In the genomic region with DNA sequence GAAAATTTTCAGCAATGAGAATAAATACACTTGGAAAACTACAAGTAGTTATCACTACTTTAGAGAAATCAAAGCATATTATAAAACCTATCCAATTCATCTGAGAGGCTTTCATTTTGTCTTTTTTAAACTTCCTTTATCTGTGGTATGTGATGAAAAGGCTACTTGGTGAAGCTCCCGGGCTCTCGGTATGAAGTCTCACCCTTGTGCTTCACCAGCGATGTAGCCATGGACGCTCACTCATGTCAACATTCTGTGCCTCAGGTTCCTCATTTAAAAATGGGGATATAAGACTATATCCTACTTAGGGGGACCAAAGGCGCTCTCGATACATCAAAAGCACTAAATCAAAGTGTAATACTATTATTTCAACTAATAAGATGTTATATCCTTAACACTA, we compare ENCODE assay signal across 25 cellular contexts. TPM values are rescaled to one million over a fixed set of nuclear protein-coding genes. Genes with fewer than 3 reads are reported as not detected.
A peak's percentile ranks its signal among the peaks of the same experiment; 100 is the strongest.
DNase-seq lines count a peak whose midpoint lies in the region; ATAC-seq lines count a peak whose summit lies in the region.
"Had no signal": no experiment of that assay in that cellular context is flagged by ENCODE, and none has a peak within 500 bp of the region (broad histone marks: within the 10 kb centered on the region; RNA-seq: fewer than 3 reads in every experiment).

No MANE protein-coding gene starts in this region.

- peak overlapping the region; percentile 89 for H3K27ac Mint-ChIP-seq in activated naive CD4-positive, alpha-beta T cell treated with anti-CD3 and anti-CD28 coated beads for 36 hours
- peak overlapping the region; percentile 77 for H3K27ac Mint-ChIP-seq in activated T-helper 2 cell treated with anti-CD3 and anti-CD28 coated beads, Interferon-gamma antibody, Interleukin-2, Interleukin-4, amounts not matched to agents 10 μg/mL and 5 μg/mL and 100 μg/mL, durations not matched to agents 14 hours and 24 hours and 36 hours
- H3K27ac Mint-ChIP-seq: effector memory CD8-positive, alpha-beta T cell; mesothelial cell of epicardium; nephron; type B pancreatic cell had no signal

- H3K27me3 Mint-ChIP-seq in activated naive CD4-positive, alpha-beta T cell treated with anti-CD3 and anti-CD28 coated beads for 36 hours (ENCODE audit: low read depth), result no peaks in the 10 kb centered on the region
- H3K27me3 Mint-ChIP-seq in activated T-helper 2 cell treated with anti-CD3 and anti-CD28 coated beads, Interferon-gamma antibody, Interleukin-2, Interleukin-4, amounts not matched to agents 10 μg/mL and 5 μg/mL and 100 μg/mL, durations not matched to agents 14 hours and 24 hours and 36 hours (ENCODE audit: low read depth), result no peaks in the 10 kb centered on the region
- H3K27me3 Mint-ChIP-seq: effector memory CD8-positive, alpha-beta T cell; type B pancreatic cell had no signal

- peak overlapping the region; percentile 65 for H3K27ac ChIP-seq in thymus (ENCODE audit: low read depth)
- H3K27ac ChIP-seq: coronary artery, SJCRH30 had no signal

- H3K36me3 Mint-ChIP-seq in activated naive CD4-positive, alpha-beta T cell treated with anti-CD3 and anti-CD28 coated beads for 36 hours (ENCODE audit: low read depth), result peaks cover 75% of the 10 kb centered on the region
- H3K36me3 Mint-ChIP-seq in activated T-helper 2 cell treated with anti-CD3 and anti-CD28 coated beads, Interferon-gamma antibody, Interleukin-2, Interleukin-4, amounts not matched to agents 10 μg/mL and 5 μg/mL and 100 μg/mL, durations not matched to agents 14 hours and 24 hours and 36 hours (ENCODE audit: low read depth), result peaks cover 93% of the 10 kb centered on the region

- intact Hi-C loops in activated naive CD4-positive, alpha-beta T cell treated with anti-CD3 and anti-CD28 coated beads for 36 hours (cut with micrococcal nuclease), result no loop called here
- intact Hi-C loops in activated T-helper 2 cell treated with anti-CD3 and anti-CD28 coated beads, Interferon-gamma antibody, Interleukin-2, Interleukin-4, amounts not matched to agents 10 μg/mL and 5 μg/mL and 100 μg/mL, durations not matched to agents 14 hours and 24 hours and 36 hours (cut with micrococcal nuclease), result loop anchor here (1.0 to 2.0 kb wide), 2 partner anchors 8 to 15 kb away; a partner anchor contains a TSS

- no peak for DNase-seq in activated naive CD4-positive, alpha-beta T cell treated with anti-CD3 and anti-CD28 coated beads for 36 hours
- no peak for DNase-seq in activated naive CD4-positive, alpha-beta T cell treated with anti-CD3 and anti-CD28 coated beads, Interleukin-2, amount 50 U/mL, for 16 hours
- DNase-seq in MV-4-11 (lab: John Stamatoyannopoulos, UW) (peak; percentile 62), mucosa of gallbladder (ENCODE audit: low spot score) (no peak)
- DNase-seq in activated T-helper 2 cell treated with anti-CD3 and anti-CD28 coated beads, Interferon-gamma antibody, Interleukin-2, Interleukin-4, amounts not matched to agents 10 μg/mL and 5 μg/mL and 100 μg/mL, durations not matched to agents 14 hours and 24 hours and 36 hours (ENCODE audit: low spot score), result no peak
- DNase-seq: activated CD4-positive, CD25-positive, alpha-beta regulatory T cell treated with anti-CD3 and anti-CD28 coated beads, Interleukin-2, amount 50 U/mL, for 72 hours; C1 segment of cervical spinal cord; effector memory CD8-positive, alpha-beta T cell; erythroblast; head of caudate nucleus; kidney; NCI-H1417 treated with DMSO at 0.1 percent for 48 hours; NCI-H2081 treated with DMSO at 0.1 percent for 48 hours; NCI-H226; NCI-H69; SJCRH30; small intestine had no signal

- no peak for ATAC-seq in GM21576 (IDR thresholded peaks at IDR 0.05; ENCODE audit: unreplicated experiment)
- ATAC-seq: effector memory CD8-positive, alpha-beta T cell; HCT116; K562 had no signal

- CTCF ChIA-PET in activated naive CD4-positive, alpha-beta T cell treated with anti-CD3 and anti-CD28 coated beads for 36 hours (lab: Charles Lee), result interaction anchor here (0.9 kb wide), 1 partner anchor 15 kb away, joined by 3 read pairs; no protein-coding TSS in a partner anchor

- peaks cover 10% of the 10 kb centered on the region for H3K4me1 ChIP-seq in thymus (ENCODE audit: control insufficient read depth, insufficient read depth, low read length)
- H3K4me1 ChIP-seq: SJCRH30 had no signal

- 90% methylated on average over 6 of the region's 6 CpGs for WGBS in thymus

- no peaks in the 10 kb centered on the region for H3K9me3 ChIP-seq in thymus (ENCODE audit: control insufficient read depth)
- H3K9me3 ChIP-seq: SJCRH30 had no signal

- no peaks in the 10 kb centered on the region for H3K9me3 Mint-ChIP-seq in activated naive CD4-positive, alpha-beta T cell treated with anti-CD3 and anti-CD28 coated beads for 36 hours
- no peaks in the 10 kb centered on the region for H3K9me3 Mint-ChIP-seq in activated T-helper 2 cell treated with anti-CD3 and anti-CD28 coated beads, Interferon-gamma antibody, Interleukin-2, Interleukin-4, amounts not matched to agents 10 μg/mL and 5 μg/mL and 100 μg/mL, durations not matched to agents 14 hours and 24 hours and 36 hours
- H3K9me3 Mint-ChIP-seq: effector memory CD8-positive, alpha-beta T cell; mesothelial cell of epicardium; nephron; type B pancreatic cell had no signal

- peaks cover 91% of the 10 kb centered on the region for H3K4me1 Mint-ChIP-seq in activated naive CD4-positive, alpha-beta T cell treated with anti-CD3 and anti-CD28 coated beads for 36 hours (ENCODE audit: low read depth)
- H3K4me1 Mint-ChIP-seq in activated T-helper 2 cell treated with anti-CD3 and anti-CD28 coated beads, Interferon-gamma antibody, Interleukin-2, Interleukin-4, amounts not matched to agents 10 μg/mL and 5 μg/mL and 100 μg/mL, durations not matched to agents 14 hours and 24 hours and 36 hours (ENCODE audit: low read depth), result peaks cover 81% of the 10 kb centered on the region
- H3K4me1 Mint-ChIP-seq: nephron had no signal

- H3K36me3 ChIP-seq in thymus (ENCODE audit: control insufficient read depth, insufficient read depth), result peaks cover 33% of the 10 kb centered on the region
- H3K36me3 ChIP-seq: SJCRH30 had no signal

- peak overlapping the region; percentile 65 for H3K4me3 Mint-ChIP-seq in activated naive CD4-positive, alpha-beta T cell treated with anti-CD3 and anti-CD28 coated beads for 36 hours
- H3K4me3 Mint-ChIP-seq in activated T-helper 2 cell treated with anti-CD3 and anti-CD28 coated beads, Interferon-gamma antibody, Interleukin-2, Interleukin-4, amounts not matched to agents 10 μg/mL and 5 μg/mL and 100 μg/mL, durations not matched to agents 14 hours and 24 hours and 36 hours (ENCODE audit: low read depth), result peak overlapping the region; percentile 70
- H3K4me3 Mint-ChIP-seq: effector memory CD8-positive, alpha-beta T cell; mesothelial cell of epicardium; nephron; type B pancreatic cell had no signal

- no peak overlapping the region for H3K4me3 ChIP-seq in thymus (ENCODE audit: low read length)
- H3K4me3 ChIP-seq: coronary artery, K562, SJCRH30 had no signal

- no peaks in the 10 kb centered on the region for H3K27me3 ChIP-seq in thymus (ENCODE audit: control insufficient read depth, insufficient read depth)
- H3K27me3 ChIP-seq: SJCRH30 had no signal

RNA-seq across cellular contexts. Expression of a gene that starts 14.9 kb away (rescaled TPM):
- total RNA-seq in activated naive CD4-positive, alpha-beta T cell treated with anti-CD3 and anti-CD28 coated beads for 36 hours, result 100 to 1,000 TPM; 303 to 305 TPM
- 831 and 866 TPM in 2 replicates for total RNA-seq in activated T-helper 2 cell treated with anti-CD3 and anti-CD28 coated beads, Interferon-gamma antibody, Interleukin-2, Interleukin-4, amounts not matched to agents 10 μg/mL and 5 μg/mL and 100 μg/mL, durations not matched to agents 14 hours and 24 hours and 36 hours
- 172 TPM for polyA plus RNA-seq in thymus
- total RNA-seq in mucosa of gallbladder, result 39.9 TPM
